32 cellular contexts compared by ENCODE assay signal in the genomic region with DNA sequence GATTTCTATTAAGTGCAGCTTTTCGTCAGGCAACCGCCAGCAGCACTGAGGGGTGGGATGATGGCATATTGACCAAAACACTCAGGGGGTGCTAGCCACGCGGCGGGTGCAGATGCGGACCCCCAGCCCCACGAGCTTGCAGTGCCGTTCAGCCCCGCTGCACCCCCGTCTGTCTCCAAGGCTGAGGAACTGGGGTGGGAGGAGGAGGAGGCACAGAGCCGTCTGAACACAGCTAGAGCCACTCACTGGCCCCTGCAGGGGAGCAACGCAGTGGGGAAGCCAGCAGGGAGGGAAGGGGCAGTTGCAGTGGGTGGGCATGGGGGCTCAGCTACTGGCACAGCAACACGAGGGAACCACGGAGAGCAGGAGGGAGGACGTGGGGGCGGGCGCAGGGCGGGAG. TPM values are rescaled to one million over a fixed set of nuclear protein-coding genes. Genes with fewer than 3 reads are reported as not detected.
"Had no signal": no experiment of that assay in that cellular context is flagged by ENCODE, and none has a peak within 500 bp of the region (broad histone marks: within the 10 kb centered on the region; RNA-seq: fewer than 3 reads in every experiment).

No MANE protein-coding gene starts in this region.

- H3K4me1 Mint-ChIP-seq: endodermal cell had no signal

- H3K4me1 ChIP-seq: colonic mucosa, left lung, lower lobe of right lung had no signal

- H3K4me3 ChIP-seq: colonic mucosa, esophagus squamous epithelium, gastrocnemius medialis, heart right ventricle, left lung, lower lobe of right lung, mucosa of descending colon had no signal

- ATAC-seq: effector memory CD8-positive, alpha-beta T cell; esophagus mucosa; gastrocnemius medialis; heart right ventricle; left cardiac atrium; left lung; left ventricle myocardium superior; lower lobe of right lung; mucosa of descending colon had no signal

- H3K9me3 ChIP-seq: colonic mucosa, esophagus squamous epithelium, gastrocnemius medialis, heart right ventricle, left lung, lower lobe of right lung, mucosa of descending colon had no signal

- DNase-seq: colonic mucosa; cortex of kidney; effector CD8-positive, alpha-beta T cell; effector memory CD8-positive, alpha-beta T cell; endodermal cell; erythroblast; esophagus squamous epithelium; foreskin fibroblast; foreskin melanocyte; gastrocnemius medialis; glutamatergic neuron; head of caudate nucleus; heart right ventricle; hippocampal formation; left cardiac atrium; left lung; left ventricle myocardium superior; lower lobe of right lung; mesenchymal stem cell; mucosa of descending colon had no signal

- H3K36me3 Mint-ChIP-seq: mesothelial cell of epicardium had no signal

- H3K27me3 ChIP-seq: colonic mucosa, gastrocnemius medialis, heart right ventricle had no signal

- H3K4me3 Mint-ChIP-seq: dendritic cell treated with granulocyte-macrophage colony-stimulating factor and Interleukin-4, amounts not matched to agents 40 ng/mL and 50 ng/mL, for 4 days; effector memory CD8-positive, alpha-beta T cell; endodermal cell; mesothelial cell of epicardium had no signal

- H3K9me3 Mint-ChIP-seq: dendritic cell treated with granulocyte-macrophage colony-stimulating factor and Interleukin-4, amounts not matched to agents 40 ng/mL and 50 ng/mL, for 4 days; effector memory CD8-positive, alpha-beta T cell; endodermal cell; mesothelial cell of epicardium had no signal

- H3K27ac Mint-ChIP-seq: dendritic cell treated with granulocyte-macrophage colony-stimulating factor and Interleukin-4, amounts not matched to agents 40 ng/mL and 50 ng/mL, for 4 days; effector memory CD8-positive, alpha-beta T cell; endodermal cell; mesothelial cell of epicardium had no signal

- H3K27ac ChIP-seq: colonic mucosa, epithelial cell of prostate, esophagus squamous epithelium, gastrocnemius medialis, heart right ventricle, left lung, lower lobe of right lung had no signal

- H3K36me3 ChIP-seq: colonic mucosa, esophagus squamous epithelium, gastrocnemius medialis, heart right ventricle, left lung, lower lobe of right lung had no signal

RNA-seq across cellular contexts. Expression of a gene that starts 22.0 kb away (rescaled TPM):
- total RNA-seq: chondrocyte, colonic mucosa, dermis microvascular lymphatic vessel endothelial cell, endodermal cell, esophagus mucosa, esophagus squamous epithelium, gastrocnemius medialis, glomerular endothelial cell, kidney epithelial cell, left cardiac atrium, left ventricle myocardium superior, lower leg skin, lung microvascular endothelial cell, mesenteric fat pad, mesothelial cell of epicardium had no signal
- polyA plus RNA-seq: keratinocyte had no signal
